Comparison of ENCODE assay signal across 7 cellular contexts in the genomic region with DNA sequence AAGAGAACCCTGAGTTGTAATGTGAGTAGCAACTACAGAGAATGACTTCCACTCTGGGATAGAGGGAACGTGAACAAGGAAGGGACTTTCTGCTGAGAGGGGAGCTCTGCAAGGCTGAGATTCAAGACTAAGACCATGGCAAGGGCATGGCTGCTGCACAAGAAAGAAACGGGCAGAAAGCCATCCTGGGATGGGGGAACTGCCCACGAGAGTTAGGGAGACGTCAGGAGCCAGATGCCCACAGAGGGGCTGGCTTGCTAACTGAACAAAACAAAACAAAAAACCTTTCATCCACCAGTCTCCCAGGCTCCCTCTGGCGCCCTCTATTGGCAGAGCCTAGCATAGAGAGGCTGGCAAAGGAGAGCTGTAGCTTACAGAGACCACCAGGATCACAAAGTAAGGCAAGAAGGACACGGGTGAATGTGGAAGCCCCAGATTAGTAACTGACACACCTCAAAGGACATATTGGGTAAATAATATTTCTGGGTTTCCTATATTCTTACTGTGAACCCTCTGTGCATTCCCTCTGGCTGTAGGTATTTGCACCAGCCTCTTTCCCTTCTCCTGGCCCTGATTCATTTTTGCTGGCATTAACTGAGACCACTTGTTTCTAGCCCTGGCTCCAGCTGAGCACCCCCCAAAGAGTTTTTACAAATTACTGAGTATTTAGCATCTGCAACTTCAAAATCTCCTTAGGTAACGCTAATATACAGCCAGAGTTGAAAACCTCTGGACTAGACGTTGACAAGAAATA.
A peak's percentile ranks its signal among the peaks of the same experiment; 100 is the strongest.
DNase-seq lines count a peak whose midpoint lies in the region; ATAC-seq and TF ChIP-seq lines count a peak whose summit lies in the region.

No MANE protein-coding gene starts in this region.

- no peaks in the 10 kb centered on the region for H3K27me3 ChIP-seq in lung (ENCODE audit: control insufficient read depth, insufficient read depth)

- H3K9me3 ChIP-seq in lung (ENCODE audit: control insufficient read depth in 2 of 2, insufficient read depth in 1 of 2, low read length in 1 of 2), result peaks cover 0 to 2% of the 10 kb centered on the region in 2 donors

- no peak for ATAC-seq in lung (ENCODE audit: insufficient read depth, low FRiP score)
- ATAC-seq in GM18520 (IDR thresholded peaks at IDR 0.05; ENCODE audit: unreplicated experiment), result no peak

- WGBS in lung, 2 donors, result 42 to 51% methylated on average over 8 of the region's 8 CpGs

- DNase-seq in EL (peak; percentile 57), HUDEP-2 (lab: John Stamatoyannopoulos, UW; ENCODE audit: unreplicated experiment in 76 of 76) (peak in 53 of 76 experiments; percentile 1 to 66 (median 27)), SK-MEL-5 (ENCODE audit: low read depth, low spot score) (peak; percentile 86), dermis blood vessel endothelial cell (peak; percentile 75), lung (ENCODE audit: low spot score) (peak; percentile 61)
- peak; percentile 17 to 30 for DNase-seq in stimulated activated CD8-positive, alpha-beta memory T cell treated with anti-CD3 and anti-CD28 coated beads, Interleukin-7, amount 100 ng/mL, for 48 hours (ENCODE audit: extremely low read depth in 1 of 2, low read depth in 1 of 2)

- no peaks in the 10 kb centered on the region for H3K36me3 ChIP-seq in lung (ENCODE audit: control insufficient read depth in 2 of 2, insufficient read depth in 2 of 2, low read length in 2 of 2)

- no peak overlapping the region for H3K27ac ChIP-seq in lung (ENCODE audit: low read depth in 1 of 2, low read length in 1 of 2)

- H3K4me3 ChIP-seq in lung, result no peak overlapping the region

- peaks cover 0 to 2% of the 10 kb centered on the region in 2 donors for H3K4me1 ChIP-seq in lung (ENCODE audit: control insufficient read depth in 2 of 2, insufficient read depth in 2 of 2, low read length in 2 of 2)

- in situ Hi-C loops in SK-MEL-5 (cut with HindIII; ENCODE audit: low pct_unique_long_range_greater_than_20kb, low sequenced_read_pairs), result no loop called here

- TF ChIP-seq CTCF in lung (IDR thresholded peaks at IDR 0.05; ENCODE audit: control extremely low read depth, extremely low read depth), result peak; percentile 38

Comparison
In these comparisons a context has a peak if more than half of its experiments do, and no peak if none do; other contexts are left out.
1. DNase-seq: peak in every context shown above with its lines; median percentile 86 in SK-MEL-5; 75 in dermis blood vessel endothelial cell; 61 in lung; 57 in EL; 27 in HUDEP-2; 24 in stimulated activated CD8-positive, alpha-beta memory T cell treated with anti-CD3 and anti-CD28 coated beads, Interleukin-7, amount 100 ng/mL, for 48 hours.